11 cellular contexts compared by ENCODE assay signal in the genomic region with DNA sequence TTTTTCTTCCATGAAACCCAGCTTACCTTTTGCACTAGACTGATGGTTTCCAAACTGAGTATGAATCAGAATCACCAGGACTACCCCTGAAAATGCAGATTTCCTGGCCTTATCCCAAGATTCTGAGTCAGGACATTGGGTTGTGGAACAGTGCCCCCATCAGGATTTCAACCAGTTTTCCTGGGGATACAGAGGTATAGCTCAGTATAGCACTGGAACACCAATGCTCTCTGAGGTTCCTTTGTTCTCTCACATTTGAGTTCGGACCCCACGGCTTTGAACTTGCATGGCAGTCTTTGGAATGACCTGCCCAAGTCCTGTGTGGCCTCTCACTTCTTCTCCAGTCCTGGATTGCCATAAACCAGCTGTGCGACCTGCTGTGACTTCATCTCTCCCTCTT. TPM values are rescaled to one million over a fixed set of nuclear protein-coding genes. Genes with fewer than 3 reads are reported as not detected.
DNase-seq lines count a peak whose midpoint lies in the region; ATAC-seq, FAIRE-seq and TF ChIP-seq lines count a peak whose summit lies in the region.
"Had no signal": no experiment of that assay in that cellular context is flagged by ENCODE, and none has a peak within 500 bp of the region (broad histone marks: within the 10 kb centered on the region; RNA-seq: fewer than 3 reads in every experiment).

No MANE protein-coding gene starts in this region.

- no TSS peak for BruUV-seq in HepG2 (replicated peaks; lab: Mats Ljungman, UMichigan)

- CTCF ChIA-PET in AG04449 (lab: Yijun Ruan, JAX) (interaction anchor here (0.7 to 14.9 kb wide), 19 partner anchors 10 to 110 kb away, joined by 3 to 183 read pairs (median 3); a partner anchor contains a TSS), HepG2 (lab: Yijun Ruan, JAX; ENCODE audit: low intra/inter-chr PET ratio, low total read pairs) (interaction anchor here (1.1 kb wide), 1 partner anchor 107 kb away, joined by 4 read pairs; no protein-coding TSS in a partner anchor)

- H3K4me2 ChIP-seq in HepG2 (ENCODE audit: low read depth, low read length), result no peak overlapping the region

- H3K27ac ChIP-seq in HepG2 (ENCODE audit: extremely low read length, insufficient read depth, low read length), result no peak overlapping the region

- no peak overlapping the region for H3K4me3 ChIP-seq in AG04449 (ENCODE audit: low read depth, low read length)
- no peak overlapping the region for H3K4me3 ChIP-seq in HepG2 (replicated peaks in 1 of 3; ENCODE audit: insufficient read depth in 1 of 3, low read depth in 2 of 3, low read length in 3 of 3)

- peak; percentile 53 for TF ChIP-seq CTCF in AG04449 (IDR thresholded peaks at IDR 0.05; ENCODE audit: insufficient read depth, low read length, missing control alignments)
- TF ChIP-seq CTCF in HepG2 (CRISPR knock-in tag; IDR thresholded peaks at IDR 0.05), result peak; percentile 38
- no peak for TF ChIP-seq CTCF in GM13976 (IDR thresholded peaks at IDR 0.05; ENCODE audit: borderline replicate concordance, control extremely low read depth, extremely low read depth, insufficient read depth, missing control alignments)

- 55% methylated on average over 1 of the region's 3 CpGs for WGBS in HepG2 (ENCODE audit: low lambda C conversion rate)

- intact Hi-C loops in HepG2 (cut with micrococcal nuclease; ENCODE audit: unreplicated experiment), result no loop called here

- H3K9me3 ChIP-seq in HepG2 (ENCODE audit: low read length), result no peaks in the 10 kb centered on the region

- POLR2A ChIA-PET in AG04449 (lab: Yijun Ruan, JAX), result no interaction called here
- POLR2A ChIA-PET in HepG2 (lab: Yijun Ruan, JAX), result no interaction called here

- ATAC-seq in HepG2, result no peak
- no peak for ATAC-seq in GM21423 (IDR thresholded peaks at IDR 0.05; ENCODE audit: unreplicated experiment)
- no peak for ATAC-seq in HG03097 (IDR thresholded peaks at IDR 0.05; ENCODE audit: low FRiP score, unreplicated experiment)

- H3K36me3 ChIP-seq in HepG2 (replicated peaks in 1 of 2; ENCODE audit: control insufficient read depth in 1 of 2, insufficient read depth in 2 of 2, low read length in 2 of 2), result no peaks in the 10 kb centered on the region

- no peak for TF ChIP-seq EP300 in HepG2 (IDR thresholded peaks at IDR 0.05; ENCODE audit: low read depth in 2 of 2, low read length in 2 of 2)
- TF ChIP-seq EP300 in HepG2 (CRISPR knock-in tag; IDR thresholded peaks at IDR 0.05; ENCODE audit: borderline replicate concordance), result no peak

- H3K27me3 ChIP-seq in HepG2 (ENCODE audit: control insufficient read depth in 1 of 2, insufficient read depth in 2 of 2, low read length in 2 of 2), result no peaks in the 10 kb centered on the region

- H3K9ac ChIP-seq in HepG2 (ENCODE audit: insufficient read depth, low read depth, low read length), result no peak overlapping the region

- H3K4me1 ChIP-seq in HepG2 (ENCODE audit: insufficient read depth, low read length), result no peaks in the 10 kb centered on the region

- H4K20me1 ChIP-seq in HepG2 (ENCODE audit: insufficient read depth, low read length), result no peaks in the 10 kb centered on the region

- H3K79me2 ChIP-seq in HepG2 (ENCODE audit: insufficient read depth, low read length), result no peaks in the 10 kb centered on the region

- FAIRE-seq in HepG2 (lab: Jason Lieb, UNC), result no peak

- TF ChIP-seq POLR2A in HepG2 (IDR thresholded peaks at IDR 0.05; ENCODE audit: insufficient read depth in 1 of 2, low read depth in 2 of 2, low read length in 2 of 2), result no peak

- no peak overlapping the region for H2AFZ ChIP-seq in HepG2 (ENCODE audit: low read length)

- DNase-seq in AG04449 (ENCODE audit: low read depth, low spot score) (no peak), M059J (ENCODE audit: low read depth) (peak; percentile 75), dermis microvascular lymphatic vessel endothelial cell (ENCODE audit: low read depth in 2 of 2) (peak; percentile 20 to 64), HepG2 (ENCODE audit: low spot score) (no peak), GM13976 (ENCODE audit: low spot score) (no peak)
- DNase-seq in stimulated activated CD4-positive, alpha-beta T cell treated with anti-CD3 and anti-CD28 coated beads, Interleukin-4, amount 100 ng/mL, for 24 hours, result no peak
- DNase-seq: DND-41, NCI-H510A had no signal

- no peak for TF ChIP-seq RAD21 in HepG2 (CRISPR knock-in tag; IDR thresholded peaks at IDR 0.05)

- in situ Hi-C loops in HepG2 (cut with HindIII; ENCODE audit: extremely low pct_ligation_motif_present, low pct_unique_long_range_greater_than_20kb), result no loop called here
- in situ Hi-C loops in GM13976 (cut with MboI; ENCODE audit: low sequenced_read_pairs, unreplicated experiment), result no loop called here

RNA-seq across cellular contexts. Expression of a gene that starts 12.8 kb away (rescaled TPM):
- 0.17 and 0.69 TPM in 2 replicates for total RNA-seq in M059J (2014; rRNA removed; shearing (Covaris generic))
- total RNA-seq in dermis microvascular lymphatic vessel endothelial cell (0.13 TPM in 2 replicates), HepG2 (2016; rRNA removed; fragmentation: Illumina TruSeq; extraction: Trizol) (not detected in 2 replicates)
- not detected in 2 replicates for total RNA-seq in HepG2 (2016; cell fraction: cytosol; rRNA removed; fragmentation: Illumina TruSeq; extraction: Trizol; ENCODE audit: low read depth)
- not detected in 2 replicates for total RNA-seq in HepG2 (2016; cell fraction: insoluble cytoplasmic fraction; rRNA removed; fragmentation: Illumina TruSeq; extraction: Trizol)
- total RNA-seq in HepG2 (2016; cell fraction: membrane; rRNA removed; fragmentation: Illumina TruSeq; extraction: Trizol), result not detected in 2 replicates
- not detected in 2 replicates for total RNA-seq in HepG2 (2016; cell fraction: nucleus; rRNA removed; fragmentation: Illumina TruSeq; extraction: Trizol)
- not detected in 2 replicates for polyA plus RNA-seq in HepG2 (2011; rRNA removed)
- polyA plus RNA-seq in HepG2 (2011; cell fraction: cytosol; rRNA removed), result not detected in 2 replicates
- not detected in 2 replicates for polyA plus RNA-seq in HepG2 (2011; cell fraction: nucleus; rRNA removed)
- not detected in 2 replicates for polyA plus RNA-seq in HepG2 (2012)
- polyA plus RNA-seq in HepG2 (2016; cell fraction: cytosol; fragmentation: Illumina TruSeq; extraction: Trizol; ENCODE audit: low read depth), result not detected in 2 replicates
- not detected in 2 replicates for polyA plus RNA-seq in HepG2 (2016; cell fraction: insoluble cytoplasmic fraction; fragmentation: Illumina TruSeq; extraction: Trizol; ENCODE audit: low read depth)
- polyA plus RNA-seq in HepG2 (2016; cell fraction: membrane; fragmentation: Illumina TruSeq; extraction: Trizol; ENCODE audit: low read depth), result not detected in 2 replicates
- not detected in 2 replicates for polyA plus RNA-seq in HepG2 (2016; cell fraction: nucleus; fragmentation: Illumina TruSeq; extraction: Trizol; ENCODE audit: insufficient read depth, low read depth)
- polyA minus RNA-seq in HepG2 (2011; rRNA and poly(A)+ RNA removed; ENCODE audit: low replicate concordance), result not detected in 2 replicates
- not detected in 2 replicates for polyA minus RNA-seq in HepG2 (2011; cell fraction: cytosol; rRNA and poly(A)+ RNA removed)
- polyA minus RNA-seq in HepG2 (2011; cell fraction: nucleus; rRNA and poly(A)+ RNA removed), result not detected in 2 replicates
- total RNA-seq: lower leg skin had no signal

RNA-seq across cellular contexts. Expression of a gene that starts 20.9 kb away (rescaled TPM):
- not detected in 2 replicates for total RNA-seq in M059J (2014; rRNA removed; shearing (Covaris generic))
- total RNA-seq in dermis microvascular lymphatic vessel endothelial cell, result not detected in 2 replicates
- total RNA-seq in HepG2 (2016; rRNA removed; fragmentation: Illumina TruSeq; extraction: Trizol), result not detected in 2 replicates
- total RNA-seq in HepG2 (2016; cell fraction: cytosol; rRNA removed; fragmentation: Illumina TruSeq; extraction: Trizol; ENCODE audit: low read depth), result not detected in 2 replicates
- total RNA-seq in HepG2 (2016; cell fraction: insoluble cytoplasmic fraction; rRNA removed; fragmentation: Illumina TruSeq; extraction: Trizol), result not detected in 2 replicates
- total RNA-seq in HepG2 (2016; cell fraction: membrane; rRNA removed; fragmentation: Illumina TruSeq; extraction: Trizol), result not detected in 2 replicates
- not detected in 2 replicates for total RNA-seq in HepG2 (2016; cell fraction: nucleus; rRNA removed; fragmentation: Illumina TruSeq; extraction: Trizol)
- polyA plus RNA-seq in HepG2 (2011; rRNA removed), result not detected in 2 replicates
- polyA plus RNA-seq in HepG2 (2011; cell fraction: cytosol; rRNA removed), result not detected in 2 replicates
- not detected in 2 replicates for polyA plus RNA-seq in HepG2 (2011; cell fraction: nucleus; rRNA removed)
- polyA plus RNA-seq in HepG2 (2012), result not detected in 2 replicates
- not detected in 2 replicates for polyA plus RNA-seq in HepG2 (2016; cell fraction: cytosol; fragmentation: Illumina TruSeq; extraction: Trizol; ENCODE audit: low read depth)
- polyA plus RNA-seq in HepG2 (2016; cell fraction: insoluble cytoplasmic fraction; fragmentation: Illumina TruSeq; extraction: Trizol; ENCODE audit: low read depth), result not detected in 2 replicates
- not detected in 2 replicates for polyA plus RNA-seq in HepG2 (2016; cell fraction: membrane; fragmentation: Illumina TruSeq; extraction: Trizol; ENCODE audit: low read depth)
- polyA plus RNA-seq in HepG2 (2016; cell fraction: nucleus; fragmentation: Illumina TruSeq; extraction: Trizol; ENCODE audit: insufficient read depth, low read depth), result not detected in 2 replicates
- not detected in 2 replicates for polyA minus RNA-seq in HepG2 (2011; rRNA and poly(A)+ RNA removed; ENCODE audit: low replicate concordance)
- polyA minus RNA-seq in HepG2 (2011; cell fraction: cytosol; rRNA and poly(A)+ RNA removed), result not detected in 2 replicates
- polyA minus RNA-seq in HepG2 (2011; cell fraction: nucleus; rRNA and poly(A)+ RNA removed), result not detected in 2 replicates
- total RNA-seq: lower leg skin had no signal

RNA-seq across cellular contexts. Expression of a gene that starts 36.4 kb away (rescaled TPM):
- total RNA-seq in M059J (2014; rRNA removed; shearing (Covaris generic)), result 0.17 TPM in 1 of 2 replicates, not detected in the other
- total RNA-seq in dermis microvascular lymphatic vessel endothelial cell (0.13 and 0.25 TPM in 2 replicates), HepG2 (2016; rRNA removed; fragmentation: Illumina TruSeq; extraction: Trizol) (not detected in 2 replicates)
- not detected in 2 replicates for total RNA-seq in HepG2 (2016; cell fraction: cytosol; rRNA removed; fragmentation: Illumina TruSeq; extraction: Trizol; ENCODE audit: low read depth)
- total RNA-seq in HepG2 (2016; cell fraction: insoluble cytoplasmic fraction; rRNA removed; fragmentation: Illumina TruSeq; extraction: Trizol), result not detected in 2 replicates
- total RNA-seq in HepG2 (2016; cell fraction: membrane; rRNA removed; fragmentation: Illumina TruSeq; extraction: Trizol), result not detected in 2 replicates
- total RNA-seq in HepG2 (2016; cell fraction: nucleus; rRNA removed; fragmentation: Illumina TruSeq; extraction: Trizol), result not detected in 2 replicates
- not detected in 2 replicates for polyA plus RNA-seq in HepG2 (2011; rRNA removed)
- polyA plus RNA-seq in HepG2 (2011; cell fraction: cytosol; rRNA removed), result not detected in 2 replicates
- not detected in 2 replicates for polyA plus RNA-seq in HepG2 (2011; cell fraction: nucleus; rRNA removed)
- polyA plus RNA-seq in HepG2 (2012), result not detected in 2 replicates
- not detected in 2 replicates for polyA plus RNA-seq in HepG2 (2016; cell fraction: cytosol; fragmentation: Illumina TruSeq; extraction: Trizol; ENCODE audit: low read depth)
- polyA plus RNA-seq in HepG2 (2016; cell fraction: insoluble cytoplasmic fraction; fragmentation: Illumina TruSeq; extraction: Trizol; ENCODE audit: low read depth), result not detected in 2 replicates
- not detected in 2 replicates for polyA plus RNA-seq in HepG2 (2016; cell fraction: membrane; fragmentation: Illumina TruSeq; extraction: Trizol; ENCODE audit: low read depth)
- polyA plus RNA-seq in HepG2 (2016; cell fraction: nucleus; fragmentation: Illumina TruSeq; extraction: Trizol; ENCODE audit: insufficient read depth, low read depth), result not detected in 2 replicates
- polyA minus RNA-seq in HepG2 (2011; rRNA and poly(A)+ RNA removed; ENCODE audit: low replicate concordance), result not detected in 2 replicates
- not detected in 2 replicates for polyA minus RNA-seq in HepG2 (2011; cell fraction: cytosol; rRNA and poly(A)+ RNA removed)
- polyA minus RNA-seq in HepG2 (2011; cell fraction: nucleus; rRNA and poly(A)+ RNA removed), result not detected in 2 replicates
- total RNA-seq: lower leg skin had no signal

RNA-seq across cellular contexts. Expression of a gene that starts 49.8 kb away (rescaled TPM):
- not detected in 2 replicates for total RNA-seq in M059J (2014; rRNA removed; shearing (Covaris generic))
- not detected in 2 replicates for total RNA-seq in dermis microvascular lymphatic vessel endothelial cell
- not detected in 2 replicates for total RNA-seq in HepG2 (2016; rRNA removed; fragmentation: Illumina TruSeq; extraction: Trizol)
- not detected in 2 replicates for total RNA-seq in HepG2 (2016; cell fraction: cytosol; rRNA removed; fragmentation: Illumina TruSeq; extraction: Trizol; ENCODE audit: low read depth)
- total RNA-seq in HepG2 (2016; cell fraction: insoluble cytoplasmic fraction; rRNA removed; fragmentation: Illumina TruSeq; extraction: Trizol), result not detected in 2 replicates
- not detected in 2 replicates for total RNA-seq in HepG2 (2016; cell fraction: membrane; rRNA removed; fragmentation: Illumina TruSeq; extraction: Trizol)
- total RNA-seq in HepG2 (2016; cell fraction: nucleus; rRNA removed; fragmentation: Illumina TruSeq; extraction: Trizol), result not detected in 2 replicates
- polyA plus RNA-seq in HepG2 (2011; rRNA removed), result not detected in 2 replicates
- not detected in 2 replicates for polyA plus RNA-seq in HepG2 (2011; cell fraction: cytosol; rRNA removed)
- polyA plus RNA-seq in HepG2 (2011; cell fraction: nucleus; rRNA removed), result not detected in 2 replicates
- polyA plus RNA-seq in HepG2 (2012), result not detected in 2 replicates
- not detected in 2 replicates for polyA plus RNA-seq in HepG2 (2016; cell fraction: cytosol; fragmentation: Illumina TruSeq; extraction: Trizol; ENCODE audit: low read depth)
- not detected in 2 replicates for polyA plus RNA-seq in HepG2 (2016; cell fraction: insoluble cytoplasmic fraction; fragmentation: Illumina TruSeq; extraction: Trizol; ENCODE audit: low read depth)
- polyA plus RNA-seq in HepG2 (2016; cell fraction: membrane; fragmentation: Illumina TruSeq; extraction: Trizol; ENCODE audit: low read depth), result not detected in 2 replicates
- polyA plus RNA-seq in HepG2 (2016; cell fraction: nucleus; fragmentation: Illumina TruSeq; extraction: Trizol; ENCODE audit: insufficient read depth, low read depth), result not detected in 2 replicates
- not detected in 2 replicates for polyA minus RNA-seq in HepG2 (2011; rRNA and poly(A)+ RNA removed; ENCODE audit: low replicate concordance)
- polyA minus RNA-seq in HepG2 (2011; cell fraction: cytosol; rRNA and poly(A)+ RNA removed), result not detected in 2 replicates
- polyA minus RNA-seq in HepG2 (2011; cell fraction: nucleus; rRNA and poly(A)+ RNA removed), result not detected in 2 replicates

RNA-seq across cellular contexts. Expression of a gene that starts 51.4 kb away (rescaled TPM):
- 85.5 and 135 TPM in 2 replicates for total RNA-seq in M059J (2014; rRNA removed; shearing (Covaris generic))
- total RNA-seq in dermis microvascular lymphatic vessel endothelial cell (67.7 and 102 TPM in 2 replicates), HepG2 (2016; rRNA removed; fragmentation: Illumina TruSeq; extraction: Trizol) (not detected in 2 replicates)
- not detected in 2 replicates for total RNA-seq in HepG2 (2016; cell fraction: cytosol; rRNA removed; fragmentation: Illumina TruSeq; extraction: Trizol; ENCODE audit: low read depth)
- not detected in 2 replicates for total RNA-seq in HepG2 (2016; cell fraction: insoluble cytoplasmic fraction; rRNA removed; fragmentation: Illumina TruSeq; extraction: Trizol)
- not detected in 2 replicates for total RNA-seq in HepG2 (2016; cell fraction: membrane; rRNA removed; fragmentation: Illumina TruSeq; extraction: Trizol)
- total RNA-seq in HepG2 (2016; cell fraction: nucleus; rRNA removed; fragmentation: Illumina TruSeq; extraction: Trizol), result not detected in 2 replicates
- not detected in 2 replicates for polyA plus RNA-seq in HepG2 (2011; rRNA removed)
- not detected in 2 replicates for polyA plus RNA-seq in HepG2 (2011; cell fraction: cytosol; rRNA removed)
- not detected in 2 replicates for polyA plus RNA-seq in HepG2 (2011; cell fraction: nucleus; rRNA removed)
- polyA plus RNA-seq in HepG2 (2012), result not detected in 2 replicates
- not detected in 2 replicates for polyA plus RNA-seq in HepG2 (2016; cell fraction: cytosol; fragmentation: Illumina TruSeq; extraction: Trizol; ENCODE audit: low read depth)
- not detected in 2 replicates for polyA plus RNA-seq in HepG2 (2016; cell fraction: insoluble cytoplasmic fraction; fragmentation: Illumina TruSeq; extraction: Trizol; ENCODE audit: low read depth)
- polyA plus RNA-seq in HepG2 (2016; cell fraction: membrane; fragmentation: Illumina TruSeq; extraction: Trizol; ENCODE audit: low read depth), result not detected in 2 replicates
- not detected in 2 replicates for polyA plus RNA-seq in HepG2 (2016; cell fraction: nucleus; fragmentation: Illumina TruSeq; extraction: Trizol; ENCODE audit: insufficient read depth, low read depth)
- polyA minus RNA-seq in HepG2 (2011; rRNA and poly(A)+ RNA removed; ENCODE audit: low replicate concordance), result 0.42 TPM in 1 of 2 replicates, not detected in the other
- not detected in 2 replicates for polyA minus RNA-seq in HepG2 (2011; cell fraction: cytosol; rRNA and poly(A)+ RNA removed)
- polyA minus RNA-seq in HepG2 (2011; cell fraction: nucleus; rRNA and poly(A)+ RNA removed), result not detected in 2 replicates

Comparison
In these comparisons a context has a peak if more than half of its experiments do, and no peak if none do; other contexts are left out.
1. DNase-seq: peak in M059J (single experiment) and dermis microvascular lymphatic vessel endothelial cell (2 of 2); none in AG04449 (single experiment), HepG2 (single experiment), GM13976 (single experiment) and stimulated activated CD4-positive, alpha-beta T cell treated with anti-CD3 and anti-CD28 coated beads, Interleukin-4, amount 100 ng/mL, for 24 hours (single experiment).